Comparison of ENCODE assay signal across 2 cellular contexts in the genomic region with DNA sequence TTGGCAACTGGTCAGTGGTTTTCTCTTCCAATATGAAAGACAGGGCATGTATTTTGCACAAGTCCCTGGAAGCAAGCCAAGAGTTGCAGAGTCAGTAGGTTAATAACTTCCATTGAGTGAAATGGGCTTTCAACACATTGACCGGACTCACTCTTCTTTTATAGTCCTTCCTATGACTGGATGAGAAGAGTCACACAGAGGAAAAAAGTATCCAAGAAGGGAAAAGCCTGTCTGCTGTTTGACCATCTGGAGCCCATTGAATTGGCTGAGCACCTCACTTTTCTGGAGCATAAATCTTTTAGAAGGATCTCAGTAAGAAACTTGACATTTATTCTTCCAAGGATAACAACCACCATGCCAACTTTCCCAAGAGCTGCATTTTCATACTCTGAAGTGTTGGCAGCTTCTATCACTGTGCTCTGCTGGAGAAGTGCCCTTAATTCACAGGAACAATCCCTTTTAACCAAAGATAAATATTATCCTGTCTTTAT.
TF ChIP-seq lines count a peak whose summit lies in the region.

No MANE protein-coding gene starts in this region.

TF ChIP-seq in endothelial cell of umbilical vein, 7 proteins besides CTCF, POLR2A, EP300 and RAD21:
- TF ChIP-seq EZH2 (IDR thresholded peaks at IDR 0.05; ENCODE audit: borderline replicate concordance, low read depth, low read length, severe bottlenecking) (no peak), MYC (IDR thresholded peaks at IDR 0.05; ENCODE audit: low read depth, low read length) (no peak)

TF ChIP-seq in WTC11, 78 proteins besides CTCF, POLR2A, EP300 and RAD21:
- TF ChIP-seq, protein P1, sequence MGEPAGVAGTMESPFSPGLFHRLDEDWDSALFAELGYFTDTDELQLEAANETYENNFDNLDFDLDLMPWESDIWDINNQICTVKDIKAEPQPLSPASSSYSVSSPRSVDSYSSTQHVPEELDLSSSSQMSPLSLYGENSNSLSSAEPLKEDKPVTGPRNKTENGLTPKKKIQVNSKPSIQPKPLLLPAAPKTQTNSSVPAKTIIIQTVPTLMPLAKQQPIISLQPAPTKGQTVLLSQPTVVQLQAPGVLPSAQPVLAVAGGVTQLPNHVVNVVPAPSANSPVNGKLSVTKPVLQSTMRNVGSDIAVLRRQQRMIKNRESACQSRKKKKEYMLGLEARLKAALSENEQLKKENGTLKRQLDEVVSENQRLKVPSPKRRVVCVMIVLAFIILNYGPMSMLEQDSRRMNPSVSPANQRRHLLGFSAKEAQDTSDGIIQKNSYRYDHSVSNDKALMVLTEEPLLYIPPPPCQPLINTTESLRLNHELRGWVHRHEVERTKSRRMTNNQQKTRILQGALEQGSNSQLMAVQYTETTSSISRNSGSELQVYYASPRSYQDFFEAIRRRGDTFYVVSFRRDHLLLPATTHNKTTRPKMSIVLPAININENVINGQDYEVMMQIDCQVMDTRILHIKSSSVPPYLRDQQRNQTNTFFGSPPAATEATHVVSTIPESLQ (CRISPR knock-in tag; IDR thresholded peaks at IDR 0.05) = no peak
- TF ChIP-seq TCF7 (CRISPR knock-in tag; IDR thresholded peaks at IDR 0.05; ENCODE audit: low read depth) (no peak), IRF2 (CRISPR knock-in tag; IDR thresholded peaks at IDR 0.05; ENCODE audit: borderline replicate concordance, low read depth) (no peak), FOXK1 (CRISPR knock-in tag; IDR thresholded peaks at IDR 0.05) (no peak), EMX1 (CRISPR knock-in tag; IDR thresholded peaks at IDR 0.05) (no peak), MXD4 (CRISPR knock-in tag; IDR thresholded peaks at IDR 0.05; ENCODE audit: borderline replicate concordance) (no peak), ZNF416 (CRISPR knock-in tag; IDR thresholded peaks at IDR 0.05) (no peak), ZNF671 (CRISPR knock-in tag; IDR thresholded peaks at IDR 0.05) (no peak), RELA (CRISPR knock-in tag; IDR thresholded peaks at IDR 0.05; ENCODE audit: borderline replicate concordance) (no peak), JUN (CRISPR knock-in tag; IDR thresholded peaks at IDR 0.05) (no peak), ESRRA (CRISPR knock-in tag; IDR thresholded peaks at IDR 0.05; ENCODE audit: borderline replicate concordance) (no peak)
- TF ChIP-seq, protein P2, sequence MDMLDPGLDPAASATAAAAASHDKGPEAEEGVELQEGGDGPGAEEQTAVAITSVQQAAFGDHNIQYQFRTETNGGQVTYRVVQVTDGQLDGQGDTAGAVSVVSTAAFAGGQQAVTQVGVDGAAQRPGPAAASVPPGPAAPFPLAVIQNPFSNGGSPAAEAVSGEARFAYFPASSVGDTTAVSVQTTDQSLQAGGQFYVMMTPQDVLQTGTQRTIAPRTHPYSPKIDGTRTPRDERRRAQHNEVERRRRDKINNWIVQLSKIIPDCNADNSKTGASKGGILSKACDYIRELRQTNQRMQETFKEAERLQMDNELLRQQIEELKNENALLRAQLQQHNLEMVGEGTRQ (CRISPR knock-in tag; IDR thresholded peaks at IDR 0.05) = no peak
- TF ChIP-seq, protein P3, sequence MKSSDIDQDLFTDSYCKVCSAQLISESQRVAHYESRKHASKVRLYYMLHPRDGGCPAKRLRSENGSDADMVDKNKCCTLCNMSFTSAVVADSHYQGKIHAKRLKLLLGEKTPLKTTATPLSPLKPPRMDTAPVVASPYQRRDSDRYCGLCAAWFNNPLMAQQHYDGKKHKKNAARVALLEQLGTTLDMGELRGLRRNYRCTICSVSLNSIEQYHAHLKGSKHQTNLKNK (CRISPR knock-in tag; IDR thresholded peaks at IDR 0.05) = no peak
- TF ChIP-seq, protein P4, sequence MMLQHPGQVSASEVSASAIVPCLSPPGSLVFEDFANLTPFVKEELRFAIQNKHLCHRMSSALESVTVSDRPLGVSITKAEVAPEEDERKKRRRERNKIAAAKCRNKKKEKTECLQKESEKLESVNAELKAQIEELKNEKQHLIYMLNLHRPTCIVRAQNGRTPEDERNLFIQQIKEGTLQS (CRISPR knock-in tag; conservative IDR thresholded peaks at IDR 0.05) = no peak
- TF ChIP-seq, protein P5, sequence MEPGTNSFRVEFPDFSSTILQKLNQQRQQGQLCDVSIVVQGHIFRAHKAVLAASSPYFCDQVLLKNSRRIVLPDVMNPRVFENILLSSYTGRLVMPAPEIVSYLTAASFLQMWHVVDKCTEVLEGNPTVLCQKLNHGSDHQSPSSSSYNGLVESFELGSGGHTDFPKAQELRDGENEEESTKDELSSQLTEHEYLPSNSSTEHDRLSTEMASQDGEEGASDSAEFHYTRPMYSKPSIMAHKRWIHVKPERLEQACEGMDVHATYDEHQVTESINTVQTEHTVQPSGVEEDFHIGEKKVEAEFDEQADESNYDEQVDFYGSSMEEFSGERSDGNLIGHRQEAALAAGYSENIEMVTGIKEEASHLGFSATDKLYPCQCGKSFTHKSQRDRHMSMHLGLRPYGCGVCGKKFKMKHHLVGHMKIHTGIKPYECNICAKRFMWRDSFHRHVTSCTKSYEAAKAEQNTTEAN (CRISPR knock-in tag; IDR thresholded peaks at IDR 0.05) = no peak
- TF ChIP-seq, protein P6, sequence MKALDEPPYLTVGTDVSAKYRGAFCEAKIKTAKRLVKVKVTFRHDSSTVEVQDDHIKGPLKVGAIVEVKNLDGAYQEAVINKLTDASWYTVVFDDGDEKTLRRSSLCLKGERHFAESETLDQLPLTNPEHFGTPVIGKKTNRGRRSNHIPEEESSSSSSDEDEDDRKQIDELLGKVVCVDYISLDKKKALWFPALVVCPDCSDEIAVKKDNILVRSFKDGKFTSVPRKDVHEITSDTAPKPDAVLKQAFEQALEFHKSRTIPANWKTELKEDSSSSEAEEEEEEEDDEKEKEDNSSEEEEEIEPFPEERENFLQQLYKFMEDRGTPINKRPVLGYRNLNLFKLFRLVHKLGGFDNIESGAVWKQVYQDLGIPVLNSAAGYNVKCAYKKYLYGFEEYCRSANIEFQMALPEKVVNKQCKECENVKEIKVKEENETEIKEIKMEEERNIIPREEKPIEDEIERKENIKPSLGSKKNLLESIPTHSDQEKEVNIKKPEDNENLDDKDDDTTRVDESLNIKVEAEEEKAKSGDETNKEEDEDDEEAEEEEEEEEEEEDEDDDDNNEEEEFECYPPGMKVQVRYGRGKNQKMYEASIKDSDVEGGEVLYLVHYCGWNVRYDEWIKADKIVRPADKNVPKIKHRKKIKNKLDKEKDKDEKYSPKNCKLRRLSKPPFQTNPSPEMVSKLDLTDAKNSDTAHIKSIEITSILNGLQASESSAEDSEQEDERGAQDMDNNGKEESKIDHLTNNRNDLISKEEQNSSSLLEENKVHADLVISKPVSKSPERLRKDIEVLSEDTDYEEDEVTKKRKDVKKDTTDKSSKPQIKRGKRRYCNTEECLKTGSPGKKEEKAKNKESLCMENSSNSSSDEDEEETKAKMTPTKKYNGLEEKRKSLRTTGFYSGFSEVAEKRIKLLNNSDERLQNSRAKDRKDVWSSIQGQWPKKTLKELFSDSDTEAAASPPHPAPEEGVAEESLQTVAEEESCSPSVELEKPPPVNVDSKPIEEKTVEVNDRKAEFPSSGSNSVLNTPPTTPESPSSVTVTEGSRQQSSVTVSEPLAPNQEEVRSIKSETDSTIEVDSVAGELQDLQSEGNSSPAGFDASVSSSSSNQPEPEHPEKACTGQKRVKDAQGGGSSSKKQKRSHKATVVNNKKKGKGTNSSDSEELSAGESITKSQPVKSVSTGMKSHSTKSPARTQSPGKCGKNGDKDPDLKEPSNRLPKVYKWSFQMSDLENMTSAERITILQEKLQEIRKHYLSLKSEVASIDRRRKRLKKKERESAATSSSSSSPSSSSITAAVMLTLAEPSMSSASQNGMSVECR (CRISPR knock-in tag; IDR thresholded peaks at IDR 0.05; ENCODE audit: borderline replicate concordance) = no peak
- TF ChIP-seq, protein P7, sequence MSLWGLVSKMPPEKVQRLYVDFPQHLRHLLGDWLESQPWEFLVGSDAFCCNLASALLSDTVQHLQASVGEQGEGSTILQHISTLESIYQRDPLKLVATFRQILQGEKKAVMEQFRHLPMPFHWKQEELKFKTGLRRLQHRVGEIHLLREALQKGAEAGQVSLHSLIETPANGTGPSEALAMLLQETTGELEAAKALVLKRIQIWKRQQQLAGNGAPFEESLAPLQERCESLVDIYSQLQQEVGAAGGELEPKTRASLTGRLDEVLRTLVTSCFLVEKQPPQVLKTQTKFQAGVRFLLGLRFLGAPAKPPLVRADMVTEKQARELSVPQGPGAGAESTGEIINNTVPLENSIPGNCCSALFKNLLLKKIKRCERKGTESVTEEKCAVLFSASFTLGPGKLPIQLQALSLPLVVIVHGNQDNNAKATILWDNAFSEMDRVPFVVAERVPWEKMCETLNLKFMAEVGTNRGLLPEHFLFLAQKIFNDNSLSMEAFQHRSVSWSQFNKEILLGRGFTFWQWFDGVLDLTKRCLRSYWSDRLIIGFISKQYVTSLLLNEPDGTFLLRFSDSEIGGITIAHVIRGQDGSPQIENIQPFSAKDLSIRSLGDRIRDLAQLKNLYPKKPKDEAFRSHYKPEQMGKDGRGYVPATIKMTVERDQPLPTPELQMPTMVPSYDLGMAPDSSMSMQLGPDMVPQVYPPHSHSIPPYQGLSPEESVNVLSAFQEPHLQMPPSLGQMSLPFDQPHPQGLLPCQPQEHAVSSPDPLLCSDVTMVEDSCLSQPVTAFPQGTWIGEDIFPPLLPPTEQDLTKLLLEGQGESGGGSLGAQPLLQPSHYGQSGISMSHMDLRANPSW (CRISPR knock-in tag; conservative IDR thresholded peaks at IDR 0.05; ENCODE audit: low read depth) = no peak
TF ChIP-seq in WTC11: peak in this region for 0.
